In genomic region chr22:49999063-49999900, GRCh38 we compare ENCODE assay signal across 10 cellular contexts. TPM values are rescaled to one million over a fixed set of nuclear protein-coding genes. Genes with fewer than 3 reads are reported as not detected.
A peak's percentile ranks its signal among the peaks of the same experiment; 100 is the strongest.
DNase-seq lines count a peak whose midpoint lies in the region; ATAC-seq, FAIRE-seq and TF ChIP-seq lines count a peak whose summit lies in the region.
"Had no signal": no experiment of that assay in that cellular context is flagged by ENCODE, and none has a peak within 500 bp of the region (broad histone marks: within the 10 kb centered on the region; RNA-seq: fewer than 3 reads in every experiment).

No MANE protein-coding gene starts in this region.

- TF ChIP-seq POLR2A in right lobe of liver (IDR thresholded peaks at IDR 0.05) (no peak), HepG2 (IDR thresholded peaks at IDR 0.05; ENCODE audit: insufficient read depth in 1 of 2, low read depth in 2 of 2, low read length in 2 of 2) (no peak), upper lobe of left lung (IDR thresholded peaks at IDR 0.05) (no peak)

- CTCF ChIA-PET in HepG2 (lab: Yijun Ruan, JAX; ENCODE audit: low intra/inter-chr PET ratio, low total read pairs), result no interaction called here

- H3K36me3 Mint-ChIP-seq in dendritic cell treated with granulocyte-macrophage colony-stimulating factor and Interleukin-4, amounts not matched to agents 40 ng/mL and 50 ng/mL, for 4 days (ENCODE audit: low read depth), result no peaks in the 10 kb centered on the region

- H3K27me3 Mint-ChIP-seq in dendritic cell treated with granulocyte-macrophage colony-stimulating factor and Interleukin-4, amounts not matched to agents 40 ng/mL and 50 ng/mL, for 4 days, result peaks cover 27% of the 10 kb centered on the region

- no TSS peak for BruUV-seq in HepG2 (replicated peaks; lab: Mats Ljungman, UMichigan)

- H3K79me2 ChIP-seq in HepG2 (ENCODE audit: insufficient read depth, low read length), result no peaks in the 10 kb centered on the region

- in situ Hi-C loops in HepG2 (cut with HindIII; ENCODE audit: extremely low pct_ligation_motif_present, low pct_unique_long_range_greater_than_20kb), result no loop called here

- H3K4me3 ChIP-seq in right lobe of liver, result peak overlapping the region in 1 of 3 donors; percentile 9
- H3K4me3 ChIP-seq in HepG2 (replicated peaks in 1 of 3; ENCODE audit: insufficient read depth in 1 of 3, low read depth in 2 of 3, low read length in 3 of 3), result no peak overlapping the region
- peak overlapping the region in 1 of 2 donors; percentile 32 for H3K4me3 ChIP-seq in left lung
- H3K4me3 ChIP-seq in upper lobe of left lung, result peak overlapping the region in 3 of 4 donors; percentile 19 to 37 (median 31)
- H3K4me3 ChIP-seq: BLaER1 had no signal

- 11% methylated on average over 11 of the region's 67 CpGs for WGBS in right lobe of liver (ENCODE audit: insufficient coverage, low coverage, low lambda C conversion rate, missing lambda C conversion rate)
- WGBS in HepG2 (ENCODE audit: low lambda C conversion rate), result 60% methylated on average over 11 of the region's 67 CpGs
- WGBS in upper lobe of left lung, 2 donors, result 49 to 75% methylated on average over 4 to 17 of the region's 67 CpGs

- POLR2A ChIA-PET in HepG2 (lab: Yijun Ruan, JAX), result no interaction called here

- H3K4me1 ChIP-seq in right lobe of liver (no peaks in the 10 kb centered on the region), HepG2 (ENCODE audit: insufficient read depth, low read length) (no peaks in the 10 kb centered on the region), left lung (peaks cover 0 to 14% of the 10 kb centered on the region in 2 donors), upper lobe of left lung (peaks cover 2 to 15% (median 4%) of the 10 kb centered on the region in 4 donors)
- H3K4me1 ChIP-seq: BLaER1 had no signal

- H3K9me3 ChIP-seq in right lobe of liver (no peaks in the 10 kb centered on the region), HepG2 (ENCODE audit: low read length) (no peaks in the 10 kb centered on the region), left lung (no peaks in the 10 kb centered on the region), upper lobe of left lung (no peaks in the 10 kb centered on the region)
- H3K9me3 ChIP-seq: BLaER1 had no signal

- no peak overlapping the region for H2AFZ ChIP-seq in HepG2 (ENCODE audit: low read length)

- H3K27me3 ChIP-seq in right lobe of liver, result no peaks in the 10 kb centered on the region
- peaks cover 7 to 12% of the 10 kb centered on the region in 2 experiments; a peak in 4 of 5 replicates for H3K27me3 ChIP-seq in HepG2 (ENCODE audit: control insufficient read depth in 1 of 2, insufficient read depth in 2 of 2, low read length in 2 of 2)
- peaks cover 6 to 11% of the 10 kb centered on the region in 2 donors for H3K27me3 ChIP-seq in left lung
- peaks cover 0 to 10% (median 1%) of the 10 kb centered on the region in 4 donors for H3K27me3 ChIP-seq in upper lobe of left lung
- H3K27me3 ChIP-seq: BLaER1 had no signal

- FAIRE-seq in HepG2 (lab: Jason Lieb, UNC), result no peak

- H3K9ac ChIP-seq in HepG2 (ENCODE audit: insufficient read depth, low read depth, low read length), result no peak overlapping the region
- H3K9ac ChIP-seq: BLaER1 had no signal

- H3K36me3 ChIP-seq in right lobe of liver (no peaks in the 10 kb centered on the region), HepG2 (replicated peaks in 1 of 2; ENCODE audit: control insufficient read depth in 1 of 2, insufficient read depth in 2 of 2, low read length in 2 of 2) (no peaks in the 10 kb centered on the region), left lung (no peaks in the 10 kb centered on the region), upper lobe of left lung (no peaks in the 10 kb centered on the region)
- H3K36me3 ChIP-seq: BLaER1 had no signal

- no peak overlapping the region for H3K4me2 ChIP-seq in HepG2 (ENCODE audit: low read depth, low read length)
- H3K4me2 ChIP-seq: BLaER1 had no signal

- no peak overlapping the region for H3K27ac ChIP-seq in right lobe of liver
- H3K27ac ChIP-seq in HepG2 (ENCODE audit: extremely low read length, insufficient read depth, low read length), result no peak overlapping the region
- no peak overlapping the region for H3K27ac ChIP-seq in left lung
- H3K27ac ChIP-seq in upper lobe of left lung, result no peak overlapping the region
- H3K27ac ChIP-seq: BLaER1 had no signal

- no peaks in the 10 kb centered on the region for H3K9me3 Mint-ChIP-seq in dendritic cell treated with granulocyte-macrophage colony-stimulating factor and Interleukin-4, amounts not matched to agents 40 ng/mL and 50 ng/mL, for 4 days

- peaks cover 16% of the 10 kb centered on the region for H3K4me1 Mint-ChIP-seq in dendritic cell treated with granulocyte-macrophage colony-stimulating factor and Interleukin-4, amounts not matched to agents 40 ng/mL and 50 ng/mL, for 4 days (ENCODE audit: low read depth)

- ATAC-seq in right lobe of liver (peak; percentile 15 to 67 (median 60)), HepG2 (no peak), left lung (peak; percentile 59), upper lobe of left lung (ENCODE audit: low FRiP score in 2 of 2) (peak in 1 of 2 donors; percentile 18), GM18502 (IDR thresholded peaks at IDR 0.05; ENCODE audit: poor library complexity, unreplicated experiment) (no peak), GM21825 (IDR thresholded peaks at IDR 0.05; ENCODE audit: unreplicated experiment) (no peak)

- no peak overlapping the region for H3K27ac Mint-ChIP-seq in dendritic cell treated with granulocyte-macrophage colony-stimulating factor and Interleukin-4, amounts not matched to agents 40 ng/mL and 50 ng/mL, for 4 days

- no peaks in the 10 kb centered on the region for H4K20me1 ChIP-seq in HepG2 (ENCODE audit: insufficient read depth, low read length)
- H4K20me1 ChIP-seq: BLaER1 had no signal

- H3K4me3 Mint-ChIP-seq in dendritic cell treated with granulocyte-macrophage colony-stimulating factor and Interleukin-4, amounts not matched to agents 40 ng/mL and 50 ng/mL, for 4 days, result peak overlapping the region; percentile 41

- TF ChIP-seq RAD21 in HepG2 (CRISPR knock-in tag; IDR thresholded peaks at IDR 0.05), result no peak

- TF ChIP-seq CTCF in right lobe of liver (IDR thresholded peaks at IDR 0.05) (no peak), HepG2 (CRISPR knock-in tag; IDR thresholded peaks at IDR 0.05) (no peak), left lung (IDR thresholded peaks at IDR 0.05) (no peak), upper lobe of left lung (IDR thresholded peaks at IDR 0.05) (no peak)

- intact Hi-C loops in right lobe of liver (cut with DNase I) (loop anchor here in 1 of 2 donors (10.0 kb wide), 1 partner anchor 64 kb away; no protein-coding TSS in a partner anchor), HepG2 (cut with micrococcal nuclease; ENCODE audit: unreplicated experiment) (no loop called here), left lung (cut with DNase I) (no loop called here)
- intact Hi-C loops in dendritic cell treated with granulocyte-macrophage colony-stimulating factor and Interleukin-4, amounts not matched to agents 40 ng/mL and 50 ng/mL, for 4 days (cut with micrococcal nuclease), result no loop called here

- DNase-seq in right lobe of liver, result peak in 2 of 3 donors; percentile 50 to 55
- no peak for DNase-seq in HepG2 (ENCODE audit: low spot score)
- DNase-seq in left lung, result peak; percentile 32 to 89
- peak; percentile 51 to 84 for DNase-seq in upper lobe of left lung
- DNase-seq in HuH-7 (ENCODE audit: low spot score), result no peak

- TF ChIP-seq EP300 in HepG2 (IDR thresholded peaks at IDR 0.05; ENCODE audit: low read depth in 2 of 2, low read length in 2 of 2) (no peak), HepG2 (CRISPR knock-in tag; IDR thresholded peaks at IDR 0.05; ENCODE audit: borderline replicate concordance) (no peak), upper lobe of left lung (IDR thresholded peaks at IDR 0.05) (no peak)

RNA-seq across cellular contexts. Expression of gene IL17REL, which starts 13.3 kb away (rescaled TPM):
- total RNA-seq in right lobe of liver (not detected), HepG2 (2016; rRNA removed; fragmentation: Illumina TruSeq; extraction: Trizol) (not detected in 2 replicates), left lung (not detected), upper lobe of left lung (under 1 TPM in 1 of 6 donors, not detected in 5; 0.06 TPM)
- not detected in 2 replicates for total RNA-seq in HepG2 (2016; cell fraction: cytosol; rRNA removed; fragmentation: Illumina TruSeq; extraction: Trizol; ENCODE audit: low read depth)
- total RNA-seq in HepG2 (2016; cell fraction: insoluble cytoplasmic fraction; rRNA removed; fragmentation: Illumina TruSeq; extraction: Trizol), result not detected in 2 replicates
- total RNA-seq in HepG2 (2016; cell fraction: membrane; rRNA removed; fragmentation: Illumina TruSeq; extraction: Trizol), result not detected in 2 replicates
- total RNA-seq in HepG2 (2016; cell fraction: nucleus; rRNA removed; fragmentation: Illumina TruSeq; extraction: Trizol), result not detected in 2 replicates
- not detected in 2 replicates for polyA plus RNA-seq in HepG2 (2011; rRNA removed)
- not detected in 2 replicates for polyA plus RNA-seq in HepG2 (2011; cell fraction: cytosol; rRNA removed)
- not detected in 2 replicates for polyA plus RNA-seq in HepG2 (2011; cell fraction: nucleus; rRNA removed)
- not detected in 2 replicates for polyA plus RNA-seq in HepG2 (2012)
- not detected in 2 replicates for polyA plus RNA-seq in HepG2 (2016; cell fraction: cytosol; fragmentation: Illumina TruSeq; extraction: Trizol; ENCODE audit: low read depth)
- polyA plus RNA-seq in HepG2 (2016; cell fraction: insoluble cytoplasmic fraction; fragmentation: Illumina TruSeq; extraction: Trizol; ENCODE audit: low read depth), result not detected in 2 replicates
- not detected in 2 replicates for polyA plus RNA-seq in HepG2 (2016; cell fraction: membrane; fragmentation: Illumina TruSeq; extraction: Trizol; ENCODE audit: low read depth)
- polyA plus RNA-seq in HepG2 (2016; cell fraction: nucleus; fragmentation: Illumina TruSeq; extraction: Trizol; ENCODE audit: insufficient read depth, low read depth), result not detected in 2 replicates
- 0.07 TPM in 1 of 2 replicates, not detected in the other for polyA minus RNA-seq in HepG2 (2011; rRNA and poly(A)+ RNA removed; ENCODE audit: low replicate concordance)
- polyA minus RNA-seq in HepG2 (2011; cell fraction: cytosol; rRNA and poly(A)+ RNA removed), result not detected in 2 replicates
- not detected in 2 replicates for polyA minus RNA-seq in HepG2 (2011; cell fraction: nucleus; rRNA and poly(A)+ RNA removed)

RNA-seq across cellular contexts. Expression of gene PIM3, which starts 38.7 kb away (rescaled TPM):
- 10 to 100 TPM; 26.7 to 64.4 (median 32.8) TPM for total RNA-seq in right lobe of liver
- 18.2 and 31.2 TPM in 2 replicates for total RNA-seq in HepG2 (2016; rRNA removed; fragmentation: Illumina TruSeq; extraction: Trizol)
- total RNA-seq in HepG2 (2016; cell fraction: cytosol; rRNA removed; fragmentation: Illumina TruSeq; extraction: Trizol; ENCODE audit: low read depth), result 12.4 and 12.6 TPM in 2 replicates
- total RNA-seq in HepG2 (2016; cell fraction: insoluble cytoplasmic fraction; rRNA removed; fragmentation: Illumina TruSeq; extraction: Trizol), result 17.3 and 32.7 TPM in 2 replicates
- 27.1 and 31.2 TPM in 2 replicates for total RNA-seq in HepG2 (2016; cell fraction: membrane; rRNA removed; fragmentation: Illumina TruSeq; extraction: Trizol)
- 24.6 and 30.5 TPM in 2 replicates for total RNA-seq in HepG2 (2016; cell fraction: nucleus; rRNA removed; fragmentation: Illumina TruSeq; extraction: Trizol)
- polyA plus RNA-seq in HepG2 (2011; rRNA removed), result 21.6 and 24.1 TPM in 2 replicates
- 21.4 and 47.8 TPM in 2 replicates for polyA plus RNA-seq in HepG2 (2011; cell fraction: cytosol; rRNA removed)
- 121 and 136 TPM in 2 replicates for polyA plus RNA-seq in HepG2 (2011; cell fraction: nucleus; rRNA removed)
- polyA plus RNA-seq in HepG2 (2012), result 22.6 and 36.4 TPM in 2 replicates
- polyA plus RNA-seq in HepG2 (2016; cell fraction: cytosol; fragmentation: Illumina TruSeq; extraction: Trizol; ENCODE audit: low read depth), result 7.3 and 9.3 TPM in 2 replicates
- 21.4 and 25.4 TPM in 2 replicates for polyA plus RNA-seq in HepG2 (2016; cell fraction: insoluble cytoplasmic fraction; fragmentation: Illumina TruSeq; extraction: Trizol; ENCODE audit: low read depth)
- 17.2 and 17.8 TPM in 2 replicates for polyA plus RNA-seq in HepG2 (2016; cell fraction: membrane; fragmentation: Illumina TruSeq; extraction: Trizol; ENCODE audit: low read depth)
- 62.7 and 63.0 TPM in 2 replicates for polyA plus RNA-seq in HepG2 (2016; cell fraction: nucleus; fragmentation: Illumina TruSeq; extraction: Trizol; ENCODE audit: insufficient read depth, low read depth)
- polyA minus RNA-seq in HepG2 (2011; rRNA and poly(A)+ RNA removed; ENCODE audit: low replicate concordance), result 8.8 and 50.3 TPM in 2 replicates
- polyA minus RNA-seq in HepG2 (2011; cell fraction: cytosol; rRNA and poly(A)+ RNA removed), result 23.0 and 37.5 TPM in 2 replicates
- 17.0 and 22.8 TPM in 2 replicates for polyA minus RNA-seq in HepG2 (2011; cell fraction: nucleus; rRNA and poly(A)+ RNA removed)
- total RNA-seq in left lung, result 100 to 1,000 TPM in 1 of 2 donors, 10 to 100 TPM in 1; 80.6 to 129 TPM
- 100 to 1,000 TPM; 131 to 246 (median 156) TPM for total RNA-seq in upper lobe of left lung

RNA-seq across cellular contexts. Expression of gene TTLL8, which starts 58.8 kb away (rescaled TPM):
- total RNA-seq in right lobe of liver (not detected), HepG2 (2016; rRNA removed; fragmentation: Illumina TruSeq; extraction: Trizol) (not detected in 2 replicates), left lung (not detected), upper lobe of left lung (not detected)
- not detected in 2 replicates for total RNA-seq in HepG2 (2016; cell fraction: cytosol; rRNA removed; fragmentation: Illumina TruSeq; extraction: Trizol; ENCODE audit: low read depth)
- total RNA-seq in HepG2 (2016; cell fraction: insoluble cytoplasmic fraction; rRNA removed; fragmentation: Illumina TruSeq; extraction: Trizol), result not detected in 2 replicates
- total RNA-seq in HepG2 (2016; cell fraction: membrane; rRNA removed; fragmentation: Illumina TruSeq; extraction: Trizol), result not detected in 2 replicates
- not detected in 2 replicates for total RNA-seq in HepG2 (2016; cell fraction: nucleus; rRNA removed; fragmentation: Illumina TruSeq; extraction: Trizol)
- not detected in 2 replicates for polyA plus RNA-seq in HepG2 (2011; rRNA removed)
- polyA plus RNA-seq in HepG2 (2011; cell fraction: cytosol; rRNA removed), result not detected in 2 replicates
- polyA plus RNA-seq in HepG2 (2011; cell fraction: nucleus; rRNA removed), result not detected in 2 replicates
- polyA plus RNA-seq in HepG2 (2012), result not detected in 2 replicates
- polyA plus RNA-seq in HepG2 (2016; cell fraction: cytosol; fragmentation: Illumina TruSeq; extraction: Trizol; ENCODE audit: low read depth), result not detected in 2 replicates
- not detected in 2 replicates for polyA plus RNA-seq in HepG2 (2016; cell fraction: insoluble cytoplasmic fraction; fragmentation: Illumina TruSeq; extraction: Trizol; ENCODE audit: low read depth)
- polyA plus RNA-seq in HepG2 (2016; cell fraction: membrane; fragmentation: Illumina TruSeq; extraction: Trizol; ENCODE audit: low read depth), result not detected in 2 replicates
- not detected in 2 replicates for polyA plus RNA-seq in HepG2 (2016; cell fraction: nucleus; fragmentation: Illumina TruSeq; extraction: Trizol; ENCODE audit: insufficient read depth, low read depth)
- not detected in 2 replicates for polyA minus RNA-seq in HepG2 (2011; rRNA and poly(A)+ RNA removed; ENCODE audit: low replicate concordance)
- polyA minus RNA-seq in HepG2 (2011; cell fraction: cytosol; rRNA and poly(A)+ RNA removed), result not detected in 2 replicates
- not detected in 2 replicates for polyA minus RNA-seq in HepG2 (2011; cell fraction: nucleus; rRNA and poly(A)+ RNA removed)
- polyA plus RNA-seq: thymus had no signal

Comparison
In these comparisons a context has a peak if more than half of its experiments do, and no peak if none do; other contexts are left out.
1. ATAC-seq: peak in right lobe of liver (4 of 4) and left lung (single experiment); none in HepG2 (single experiment), GM18502 (single experiment) and GM21825 (single experiment).
2. DNase-seq: peak in right lobe of liver (2 of 3), left lung (2 of 2) and upper lobe of left lung (2 of 2); none in HepG2 (single experiment) and HuH-7 (single experiment).
3. H3K4me3 ChIP-seq: peak in upper lobe of left lung (3 of 4); none in HepG2 (0 of 3).